In the genomic region with DNA sequence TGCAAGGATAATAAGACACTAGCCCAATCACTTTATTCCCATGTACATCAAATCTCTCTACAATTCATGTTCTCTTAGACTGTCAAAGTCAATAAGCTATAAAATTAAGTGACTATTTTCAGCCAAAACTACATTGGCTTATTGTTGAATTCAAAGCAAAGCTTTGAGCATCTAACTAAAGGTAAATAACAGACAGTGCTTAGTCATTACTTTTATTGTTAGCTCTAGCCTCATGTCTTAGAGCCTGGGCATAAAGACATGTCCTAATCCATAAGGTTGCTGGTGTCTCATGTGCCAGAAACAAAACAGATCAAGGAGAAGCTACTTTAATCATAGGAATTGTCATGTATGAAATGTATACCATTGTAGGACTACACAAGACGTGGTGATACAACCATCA, we compare ENCODE assay signal across 32 cellular contexts.
"Had no signal": no experiment of that assay in that cellular context is flagged by ENCODE, and none has a peak within 500 bp of the region (broad histone marks: within the 10 kb centered on the region; RNA-seq: fewer than 3 reads in every experiment).

No MANE protein-coding gene starts in this region.

- H3K4me3 ChIP-seq: ascending aorta, cardiac muscle cell had no signal

- H3K27me3 ChIP-seq: ascending aorta, cardiac muscle cell had no signal

- H3K36me3 ChIP-seq: ascending aorta, cardiac muscle cell, WERI-Rb-1 had no signal

- ATAC-seq: activated CD4-positive, alpha-beta T cell treated with anti-CD3 and anti-CD28 coated beads for 36 hours; activated CD4-positive, CD25-positive, alpha-beta regulatory T cell treated with anti-CD3 and anti-CD28 coated beads, Interleukin-2, amount 50 U/mL, for 24 hours; activated CD8-positive, alpha-beta memory T cell treated with anti-CD3 and anti-CD28 coated beads, Interleukin-2, amount 10 ng/mL, durations not matched to agents 7 days and 5 days; activated CD8-positive, alpha-beta T cell treated with anti-CD3 and anti-CD28 coated beads, Interleukin-2, amount 10 ng/mL, durations not matched to agents 7 days and 5 days; activated naive CD8-positive, alpha-beta T cell treated with anti-CD3 and anti-CD28 coated beads, Interleukin-2, amount 50 U/mL, for 24 hours; WTC11 had no signal

- H3K27ac ChIP-seq: ascending aorta, cardiac muscle cell, WERI-Rb-1 had no signal

- FAIRE-seq: bronchial epithelial cell, TTC549 had no signal

- H3K4me1 ChIP-seq: ascending aorta had no signal

- DNase-seq: activated CD4-positive, alpha-beta memory T cell treated with anti-CD3 and anti-CD28 coated beads, Interleukin-2, amount 10 ng/mL, durations not matched to agents 7 days and 5 days; activated CD4-positive, alpha-beta T cell treated with anti-CD3 and anti-CD28 coated beads for 1 hour; activated CD4-positive, alpha-beta T cell treated with anti-CD3 and anti-CD28 coated beads for 36 hours; activated CD4-positive, alpha-beta T cell treated with anti-CD3 and anti-CD28 coated beads for 48 hours; activated CD4-positive, alpha-beta T cell treated with anti-CD3 and anti-CD28 coated beads, Interleukin-2, amount 10 ng/mL, durations not matched to agents 7 days and 5 days; activated CD4-positive, alpha-beta T cell treated with anti-CD3 and anti-CD28 coated beads, Interleukin-2, amount 50 U/mL, for 48 hours; activated CD4-positive, CD25-positive, alpha-beta regulatory T cell; activated CD8-positive, alpha-beta memory T cell treated with anti-CD3 and anti-CD28 coated beads for 24 hours; activated CD8-positive, alpha-beta memory T cell treated with anti-CD3 and anti-CD28 coated beads, Interleukin-2, amount 10 ng/mL, durations not matched to agents 7 days and 5 days; activated CD8-positive, alpha-beta memory T cell treated with anti-CD3 and anti-CD28 coated beads, Interleukin-2, amount 50 U/mL, for 48 hours; activated CD8-positive, alpha-beta T cell treated with anti-CD3 and anti-CD28 coated beads, Interleukin-2, amount 10 ng/mL, durations not matched to agents 7 days and 5 days; activated effector memory CD4-positive, alpha-beta T cell treated with Interleukin-2 at 50 U/mL for 16 hours; activated gamma-delta T cell; activated naive CD4-positive, alpha-beta T cell treated with anti-CD3 and anti-CD28 coated beads, Interleukin-2, amount 10 ng/mL, durations not matched to agents 7 days and 5 days; activated naive CD4-positive, alpha-beta T cell treated with Interleukin-2 at 50 U/mL for 16 hours; activated naive CD8-positive, alpha-beta T cell treated with anti-CD3 and anti-CD28 coated beads, Interleukin-2, amount 10 ng/mL, durations not matched to agents 7 days and 5 days; activated naive CD8-positive, alpha-beta T cell treated with anti-CD3 and anti-CD28 coated beads, Interleukin-2, amount 50 U/mL, for 24 hours; activated T-cell treated with anti-CD3 and anti-CD28 coated beads, Interleukin-2, amount 50 U/mL, for 24 hours; activated T-cell treated with anti-CD3 and anti-CD28 coated beads, Interleukin-2, amount 50 U/mL, for 48 hours; amygdala; anterior cingulate cortex; caudate nucleus; cerebellar nuclear complex; T-helper 2 cell; T-helper 9 cell; WERI-Rb-1 had no signal

- H3K9me3 ChIP-seq: ascending aorta had no signal
